ENCODE assay signal across 21 cellular contexts in genomic region chr16:19499006-19499405, GRCh38.
"Had no signal": no experiment of that assay in that cellular context is flagged by ENCODE, and none has a peak within 500 bp of the region (broad histone marks: within the 10 kb centered on the region; RNA-seq: fewer than 3 reads in every experiment).

No MANE protein-coding gene starts in this region.

- DNase-seq: IMR-90, Karpas-422, KG1, MV-4-11, NCI-H1048, NCI-H1105, NCI-H1417, NCI-H146, NCI-H1694 treated with DMSO at 0.1 percent for 48 hours, NCI-H1930, NCI-H2081, NCI-H2107, NCI-H2227 treated with DMSO at 0.1 percent for 48 hours, NCI-H524 treated with DMSO at 0.1 percent for 48 hours, NCI-H69, NCI-H774, SHP77, SK-N-SH had no signal

- H3K4me2 ChIP-seq: SK-N-SH had no signal

- H3K9ac ChIP-seq: SK-N-SH had no signal

- H3K9me3 ChIP-seq: SK-N-SH had no signal

- ATAC-seq: HepG2, Panc1 had no signal

- H3K27ac ChIP-seq: RWPE1 had no signal
